ENCODE assay signal across 1 cellular context in the genomic region with DNA sequence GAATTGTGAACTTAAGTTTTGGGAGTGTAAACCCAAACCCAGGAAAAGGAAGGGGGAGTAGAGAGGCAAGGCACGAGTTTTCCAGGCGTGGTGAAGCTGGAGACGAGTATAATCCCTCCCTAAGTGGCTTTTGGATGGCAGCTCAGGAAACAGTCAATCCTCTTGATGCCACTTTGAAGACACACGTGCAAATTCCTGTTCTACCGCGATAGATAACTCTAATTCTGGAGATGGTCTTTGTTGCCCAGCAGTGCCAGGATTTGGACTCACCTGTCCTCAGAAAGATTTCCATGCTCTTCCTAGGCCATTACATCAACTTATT.
TF ChIP-seq lines count a peak whose summit lies in the region.

No MANE protein-coding gene starts in this region.

TF ChIP-seq in GM23338, 12 proteins besides CTCF, POLR2A, EP300 and RAD21 (continued from another document):
- TF ChIP-seq, protein P1, sequence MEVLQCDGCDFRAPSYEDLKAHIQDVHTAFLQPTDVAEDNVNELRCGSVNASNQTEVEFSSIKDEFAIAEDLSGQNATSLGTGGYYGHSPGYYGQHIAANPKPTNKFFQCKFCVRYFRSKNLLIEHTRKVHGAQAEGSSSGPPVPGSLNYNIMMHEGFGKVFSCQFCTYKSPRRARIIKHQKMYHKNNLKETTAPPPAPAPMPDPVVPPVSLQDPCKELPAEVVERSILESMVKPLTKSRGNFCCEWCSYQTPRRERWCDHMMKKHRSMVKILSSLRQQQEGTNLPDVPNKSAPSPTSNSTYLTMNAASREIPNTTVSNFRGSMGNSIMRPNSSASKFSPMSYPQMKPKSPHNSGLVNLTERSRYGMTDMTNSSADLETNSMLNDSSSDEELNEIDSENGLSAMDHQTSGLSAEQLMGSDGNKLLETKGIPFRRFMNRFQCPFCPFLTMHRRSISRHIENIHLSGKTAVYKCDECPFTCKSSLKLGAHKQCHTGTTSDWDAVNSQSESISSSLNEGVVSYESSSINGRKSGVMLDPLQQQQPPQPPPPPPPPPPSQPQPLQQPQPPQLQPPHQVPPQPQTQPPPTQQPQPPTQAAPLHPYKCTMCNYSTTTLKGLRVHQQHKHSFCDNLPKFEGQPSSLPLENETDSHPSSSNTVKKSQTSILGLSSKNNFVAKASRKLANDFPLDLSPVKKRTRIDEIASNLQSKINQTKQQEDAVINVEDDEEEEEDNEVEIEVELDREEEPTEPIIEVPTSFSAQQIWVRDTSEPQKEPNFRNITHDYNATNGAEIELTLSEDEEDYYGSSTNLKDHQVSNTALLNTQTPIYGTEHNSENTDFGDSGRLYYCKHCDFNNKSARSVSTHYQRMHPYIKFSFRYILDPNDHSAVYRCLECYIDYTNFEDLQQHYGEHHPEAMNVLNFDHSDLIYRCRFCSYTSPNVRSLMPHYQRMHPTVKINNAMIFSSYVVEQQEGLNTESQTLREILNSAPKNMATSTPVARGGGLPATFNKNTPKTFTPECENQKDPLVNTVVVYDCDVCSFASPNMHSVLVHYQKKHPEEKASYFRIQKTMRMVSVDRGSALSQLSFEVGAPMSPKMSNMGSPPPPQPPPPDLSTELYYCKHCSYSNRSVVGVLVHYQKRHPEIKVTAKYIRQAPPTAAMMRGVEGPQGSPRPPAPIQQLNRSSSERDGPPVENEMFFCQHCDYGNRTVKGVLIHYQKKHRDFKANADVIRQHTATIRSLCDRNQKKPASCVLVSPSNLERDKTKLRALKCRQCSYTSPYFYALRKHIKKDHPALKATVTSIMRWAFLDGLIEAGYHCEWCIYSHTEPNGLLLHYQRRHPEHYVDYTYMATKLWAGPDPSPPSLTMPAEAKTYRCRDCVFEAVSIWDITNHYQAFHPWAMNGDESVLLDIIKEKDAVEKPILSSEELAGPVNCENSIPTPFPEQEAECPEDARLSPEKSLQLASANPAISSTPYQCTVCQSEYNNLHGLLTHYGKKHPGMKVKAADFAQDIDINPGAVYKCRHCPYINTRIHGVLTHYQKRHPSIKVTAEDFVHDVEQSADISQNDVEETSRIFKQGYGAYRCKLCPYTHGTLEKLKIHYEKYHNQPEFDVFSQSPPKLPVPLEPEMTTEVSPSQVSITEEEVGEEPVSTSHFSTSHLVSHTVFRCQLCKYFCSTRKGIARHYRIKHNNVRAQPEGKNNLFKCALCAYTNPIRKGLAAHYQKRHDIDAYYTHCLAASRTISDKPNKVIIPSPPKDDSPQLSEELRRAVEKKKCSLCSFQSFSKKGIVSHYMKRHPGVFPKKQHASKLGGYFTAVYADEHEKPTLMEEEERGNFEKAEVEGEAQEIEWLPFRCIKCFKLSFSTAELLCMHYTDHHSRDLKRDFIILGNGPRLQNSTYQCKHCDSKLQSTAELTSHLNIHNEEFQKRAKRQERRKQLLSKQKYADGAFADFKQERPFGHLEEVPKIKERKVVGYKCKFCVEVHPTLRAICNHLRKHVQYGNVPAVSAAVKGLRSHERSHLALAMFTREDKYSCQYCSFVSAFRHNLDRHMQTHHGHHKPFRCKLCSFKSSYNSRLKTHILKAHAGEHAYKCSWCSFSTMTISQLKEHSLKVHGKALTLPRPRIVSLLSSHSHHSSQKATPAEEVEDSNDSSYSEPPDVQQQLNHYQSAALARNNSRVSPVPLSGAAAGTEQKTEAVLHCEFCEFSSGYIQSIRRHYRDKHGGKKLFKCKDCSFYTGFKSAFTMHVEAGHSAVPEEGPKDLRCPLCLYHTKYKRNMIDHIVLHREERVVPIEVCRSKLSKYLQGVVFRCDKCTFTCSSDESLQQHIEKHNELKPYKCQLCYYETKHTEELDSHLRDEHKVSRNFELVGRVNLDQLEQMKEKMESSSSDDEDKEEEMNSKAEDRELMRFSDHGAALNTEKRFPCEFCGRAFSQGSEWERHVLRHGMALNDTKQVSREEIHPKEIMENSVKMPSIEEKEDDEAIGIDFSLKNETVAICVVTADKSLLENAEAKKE (CRISPR knock-in tag; IDR thresholded peaks at IDR 0.05) = no peak
